Comparison of ENCODE assay signal across 22 cellular contexts in genomic region chr3:37218206-37218605, GRCh38. TPM values are rescaled to one million over a fixed set of nuclear protein-coding genes. Genes with fewer than 3 reads are reported as not detected.
A peak's percentile ranks its signal among the peaks of the same experiment; 100 is the strongest.
DNase-seq lines count a peak whose midpoint lies in the region; ATAC-seq and TF ChIP-seq lines count a peak whose summit lies in the region.
"Had no signal": no experiment of that assay in that cellular context is flagged by ENCODE, and none has a peak within 500 bp of the region (broad histone marks: within the 10 kb centered on the region; RNA-seq: fewer than 3 reads in every experiment).

No MANE protein-coding gene starts in this region.

- H3K36me3 Mint-ChIP-seq in activated naive CD8-positive, alpha-beta T cell treated with anti-CD3 and anti-CD28 coated beads, Interleukin-2, amount 50 U/mL, for 24 hours (ENCODE audit: low read depth) = no peaks in the 10 kb centered on the region
- H3K36me3 Mint-ChIP-seq: naive thymus-derived CD4-positive, alpha-beta T cell had no signal

- ATAC-seq in left cardiac atrium = peak; percentile 25 to 66
- no peak for ATAC-seq in activated CD4-positive, CD25-positive, alpha-beta regulatory T cell treated with anti-CD3 and anti-CD28 coated beads, Interleukin-2, amount 50 U/mL, for 24 hours
- no peak for ATAC-seq in activated naive CD8-positive, alpha-beta T cell treated with anti-CD3 and anti-CD28 coated beads, Interleukin-2, amount 50 U/mL, for 24 hours
- ATAC-seq: naive thymus-derived CD4-positive, alpha-beta T cell; pancreas; PC-3 had no signal

- DNase-seq in BE2C (peak; percentile 8), LHCN-M2 (ENCODE audit: low read depth) (peak; percentile 17), NCI-H446 treated with DMSO at 0.1 percent for 48 hours (lab: John Stamatoyannopoulos, UW) (peak; percentile 71), left cardiac atrium (no peak), Karpas-422 (no peak), ureter (ENCODE audit: low spot score) (no peak)
- DNase-seq in activated naive CD8-positive, alpha-beta T cell treated with anti-CD3 and anti-CD28 coated beads, Interleukin-2, amount 50 U/mL, for 24 hours = no peak
- DNase-seq: activated effector memory CD4-positive, alpha-beta T cell treated with anti-CD3 and anti-CD28 coated beads, Interleukin-2, amount 50 U/mL, for 16 hours; CD4-positive, alpha-beta T cell; hippocampal formation; KBM-7; mammary epithelial cell; MV-4-11; naive thymus-derived CD4-positive, alpha-beta T cell; NCI-H82; PC-3; sigmoid colon had no signal

- TF ChIP-seq CTCF in BE2C (IDR thresholded peaks at IDR 0.05; ENCODE audit: low read depth, low read length) = no peak

- H3K36me3 ChIP-seq in BE2C (no peaks in the 10 kb centered on the region), Karpas-422 (ENCODE audit: insufficient read depth, low read length) (no peaks in the 10 kb centered on the region)
- H3K36me3 ChIP-seq: breast epithelium, pancreas, sigmoid colon, SJSA1 had no signal

- H3K4me3 Mint-ChIP-seq in activated naive CD8-positive, alpha-beta T cell treated with anti-CD3 and anti-CD28 coated beads, Interleukin-2, amount 50 U/mL, for 24 hours = no peak overlapping the region
- H3K4me3 Mint-ChIP-seq: CD4-positive, alpha-beta T cell; naive thymus-derived CD4-positive, alpha-beta T cell; T-helper 1 cell treated with Interleukin-12 subunit alpha and Interleukin-12 subunit beta and Interleukin-4 antibody, amounts not matched to agents 30 μg/mL and 1 μg/mL, for 36 hours had no signal

- H3K27me3 ChIP-seq in BE2C (no peaks in the 10 kb centered on the region), Karpas-422 (ENCODE audit: low read length) (no peaks in the 10 kb centered on the region)
- H3K27me3 ChIP-seq: breast epithelium, pancreas, sigmoid colon, SJSA1 had no signal

- no peak overlapping the region for H3K27ac Mint-ChIP-seq in activated naive CD8-positive, alpha-beta T cell treated with anti-CD3 and anti-CD28 coated beads, Interleukin-2, amount 50 U/mL, for 24 hours
- H3K27ac Mint-ChIP-seq: CD4-positive, alpha-beta T cell; T-helper 1 cell treated with Interleukin-12 subunit alpha and Interleukin-12 subunit beta and Interleukin-4 antibody, amounts not matched to agents 30 μg/mL and 1 μg/mL, for 36 hours had no signal

- no peak overlapping the region for H3K27ac ChIP-seq in Karpas-422 (ENCODE audit: low read length)
- H3K27ac ChIP-seq: breast epithelium, pancreas, sigmoid colon, SJSA1 had no signal

- H3K9me2 ChIP-seq in Karpas-422 (replicated peaks; ENCODE audit: insufficient read depth, low read length) = no peaks in the 10 kb centered on the region

- no peak overlapping the region for H3K4me2 ChIP-seq in Karpas-422 (ENCODE audit: low read depth, low read length, poor library complexity, severe bottlenecking)

- H3K9me3 ChIP-seq in BE2C (no peaks in the 10 kb centered on the region), Karpas-422 (ENCODE audit: low read length) (no peaks in the 10 kb centered on the region)
- H3K9me3 ChIP-seq: breast epithelium, pancreas, sigmoid colon, SJSA1 had no signal

- no peaks in the 10 kb centered on the region for H3K79me2 ChIP-seq in Karpas-422 (ENCODE audit: low read length)

- H3K27me3 Mint-ChIP-seq in activated naive CD8-positive, alpha-beta T cell treated with anti-CD3 and anti-CD28 coated beads, Interleukin-2, amount 50 U/mL, for 24 hours = no peaks in the 10 kb centered on the region
- H3K27me3 Mint-ChIP-seq: CD4-positive, alpha-beta T cell had no signal

- H3K4me3 ChIP-seq in BE2C (ENCODE audit: low read depth, low read length) = no peak overlapping the region
- no peak overlapping the region for H3K4me3 ChIP-seq in Karpas-422 (ENCODE audit: low read length)
- H3K4me3 ChIP-seq: breast epithelium, pancreas, sigmoid colon, SJSA1 had no signal

- intact Hi-C loops in left cardiac atrium (cut with DNase I) = no loop called here

- H4K20me1 ChIP-seq in Karpas-422 (ENCODE audit: insufficient read depth, low read depth, low read length) = no peaks in the 10 kb centered on the region

- H3K9me3 Mint-ChIP-seq in activated naive CD8-positive, alpha-beta T cell treated with anti-CD3 and anti-CD28 coated beads, Interleukin-2, amount 50 U/mL, for 24 hours = no peaks in the 10 kb centered on the region
- H3K9me3 Mint-ChIP-seq: CD4-positive, alpha-beta T cell; naive thymus-derived CD4-positive, alpha-beta T cell; T-helper 1 cell treated with Interleukin-12 subunit alpha and Interleukin-12 subunit beta and Interleukin-4 antibody, amounts not matched to agents 30 μg/mL and 1 μg/mL, for 36 hours had no signal

- H3K4me1 ChIP-seq in BE2C (no peaks in the 10 kb centered on the region), Karpas-422 (ENCODE audit: low read length) (peaks cover under 1% of the 10 kb centered on the region; the same call in 1 of the 2 replicates)
- H3K4me1 ChIP-seq: breast epithelium, pancreas had no signal

- peaks cover 23% of the 10 kb centered on the region for H3K4me1 Mint-ChIP-seq in activated naive CD8-positive, alpha-beta T cell treated with anti-CD3 and anti-CD28 coated beads, Interleukin-2, amount 50 U/mL, for 24 hours

- H2AFZ ChIP-seq in Karpas-422 (ENCODE audit: low read length) = no peak overlapping the region

- H3K9ac ChIP-seq in Karpas-422 (ENCODE audit: low read length) = no peak overlapping the region

RNA-seq across cellular contexts. Expression of gene GOLGA4, which starts 24.9 kb away (rescaled TPM):
- polyA plus RNA-seq in BE2C (2012; ENCODE audit: insufficient read depth, insufficient read length, low read depth) = 32.0 TPM
- total RNA-seq in LHCN-M2 (2014; rRNA removed) (45.5 and 69.5 TPM in 2 replicates), left cardiac atrium (100 to 1,000 TPM; 146 to 170 TPM), ureter (89.5 TPM)
- polyA plus RNA-seq in LHCN-M2 (2012) = 15.8 TPM
- 30.9 and 33.7 TPM in 2 replicates for total RNA-seq in Karpas-422 (2014; rRNA removed; shearing (Covaris generic); ENCODE audit: low replicate concordance)

RNA-seq across cellular contexts. Expression of gene LRRFIP2, which starts 43.8 kb away (rescaled TPM):
- 9.3 TPM for polyA plus RNA-seq in BE2C (2012; ENCODE audit: insufficient read depth, insufficient read length, low read depth)
- 47.3 and 48.4 TPM in 2 replicates for total RNA-seq in LHCN-M2 (2014; rRNA removed)
- 51.0 TPM for polyA plus RNA-seq in LHCN-M2 (2012)
- 100 to 1,000 TPM; 107 to 116 TPM for total RNA-seq in left cardiac atrium
- total RNA-seq in Karpas-422 (2014; rRNA removed; shearing (Covaris generic); ENCODE audit: low replicate concordance) = 43.7 and 45.5 TPM in 2 replicates
- 54.6 TPM for total RNA-seq in ureter

Comparison
In these comparisons a context has a peak if more than half of its experiments do, and no peak if none do; other contexts are left out.
1. DNase-seq: peak in BE2C (single experiment), LHCN-M2 (single experiment) and NCI-H446 treated with DMSO at 0.1 percent for 48 hours (single experiment); none in left cardiac atrium (single experiment), Karpas-422 (single experiment), ureter (single experiment) and activated naive CD8-positive, alpha-beta T cell treated with anti-CD3 and anti-CD28 coated beads, Interleukin-2, amount 50 U/mL, for 24 hours (single experiment).
2. ATAC-seq: peak in left cardiac atrium (2 of 2); none in activated CD4-positive, CD25-positive, alpha-beta regulatory T cell treated with anti-CD3 and anti-CD28 coated beads, Interleukin-2, amount 50 U/mL, for 24 hours (0 of 2) and activated naive CD8-positive, alpha-beta T cell treated with anti-CD3 and anti-CD28 coated beads, Interleukin-2, amount 50 U/mL, for 24 hours (single experiment).